8 cellular contexts compared by ENCODE assay signal in the genomic region with DNA sequence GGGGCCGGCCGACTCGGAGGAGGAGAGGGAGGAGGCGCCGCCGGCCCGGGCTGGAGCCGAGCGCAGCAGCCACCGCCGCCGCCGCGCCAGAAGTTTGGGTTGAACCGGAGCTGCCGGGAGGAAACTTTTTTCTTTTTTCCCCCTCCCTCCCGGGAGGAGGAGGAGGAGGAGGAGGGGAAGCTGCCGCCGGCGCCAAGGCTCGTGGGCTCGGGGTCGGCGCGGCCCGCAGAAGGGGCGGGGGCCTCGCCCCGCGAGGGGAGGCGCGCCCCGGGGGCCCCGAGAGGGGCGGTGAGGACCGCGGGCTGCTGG. TPM values are rescaled to one million over a fixed set of nuclear protein-coding genes. Genes with fewer than 3 reads are reported as not detected.
A peak's percentile ranks its signal among the peaks of the same experiment; 100 is the strongest.
DNase-seq lines count a peak whose midpoint lies in the region; ATAC-seq and TF ChIP-seq lines count a peak whose summit lies in the region.

No MANE protein-coding gene starts in this region.

- TF ChIP-seq CTCF in MCF 10A (IDR thresholded peaks at IDR 0.05; ENCODE audit: unreplicated experiment) (no peak), lower lobe of right lung (IDR thresholded peaks at IDR 0.05) (no peak), tibial artery (IDR thresholded peaks at IDR 0.05) (peak in 1 of 2 experiments; percentile 11), glutamatergic neuron (IDR thresholded peaks at IDR 0.05; ENCODE audit: partially characterized antibody, unreplicated experiment) (no peak)

- H3K4me3 Mint-ChIP-seq in activated CD8-positive, alpha-beta memory T cell treated with anti-CD3 and anti-CD28 coated beads, Interleukin-2, amount 10 ng/mL, durations not matched to agents 7 days and 5 days: peak overlapping the region; percentile 32
- peak overlapping the region; percentile 95 for H3K4me3 Mint-ChIP-seq in MCF 10A (ENCODE audit: unreplicated experiment)
- H3K4me3 Mint-ChIP-seq in glutamatergic neuron (ENCODE audit: unreplicated experiment): no peak overlapping the region

- H3K27ac ChIP-seq in lower lobe of right lung: peak overlapping the region; percentile 76
- H3K27ac ChIP-seq in tibial artery: peak overlapping the region; percentile 92 to 97

- H3K9me3 Mint-ChIP-seq in activated CD8-positive, alpha-beta memory T cell treated with anti-CD3 and anti-CD28 coated beads, Interleukin-2, amount 10 ng/mL, durations not matched to agents 7 days and 5 days (ENCODE audit: low read depth): no peaks in the 10 kb centered on the region
- no peaks in the 10 kb centered on the region for H3K9me3 Mint-ChIP-seq in MCF 10A (ENCODE audit: unreplicated experiment)
- peaks cover 13% of the 10 kb centered on the region for H3K9me3 Mint-ChIP-seq in glutamatergic neuron (ENCODE audit: unreplicated experiment)

- POLR2A ChIA-PET in MCF 10A (lab: Yijun Ruan, JAX): interaction anchor here (0.7 to 12.2 kb wide), 17 partner anchors 8 to 611 kb away, joined by 3 to 742 read pairs (median 9); no protein-coding TSS in a partner anchor

- peaks cover 35% of the 10 kb centered on the region for H3K4me1 Mint-ChIP-seq in activated CD8-positive, alpha-beta memory T cell treated with anti-CD3 and anti-CD28 coated beads, Interleukin-2, amount 10 ng/mL, durations not matched to agents 7 days and 5 days
- H3K4me1 Mint-ChIP-seq in MCF 10A (ENCODE audit: insufficient read depth, unreplicated experiment): peaks cover 33% of the 10 kb centered on the region
- H3K4me1 Mint-ChIP-seq in glutamatergic neuron (ENCODE audit: low read depth, unreplicated experiment): peaks cover 21% of the 10 kb centered on the region

- ATAC-seq in activated CD8-positive, alpha-beta memory T cell treated with anti-CD3 and anti-CD28 coated beads, Interleukin-2, amount 10 ng/mL, durations not matched to agents 7 days and 5 days: no peak
- ATAC-seq in lower lobe of right lung: no peak
- no peak for ATAC-seq in HG03378 (IDR thresholded peaks at IDR 0.05; ENCODE audit: unreplicated experiment)
- ATAC-seq in HG02678 (IDR thresholded peaks at IDR 0.05; ENCODE audit: unreplicated experiment): no peak

- H3K4me3 ChIP-seq in lower lobe of right lung (peak overlapping the region; percentile 86), tibial artery (peak overlapping the region; percentile 94)

- H3K36me3 ChIP-seq in lower lobe of right lung: no peaks in the 10 kb centered on the region
- no peaks in the 10 kb centered on the region for H3K36me3 ChIP-seq in tibial artery

- no peaks in the 10 kb centered on the region for H3K36me3 Mint-ChIP-seq in activated CD8-positive, alpha-beta memory T cell treated with anti-CD3 and anti-CD28 coated beads, Interleukin-2, amount 10 ng/mL, durations not matched to agents 7 days and 5 days
- H3K36me3 Mint-ChIP-seq in MCF 10A (ENCODE audit: insufficient read depth, unreplicated experiment): peaks cover 26% of the 10 kb centered on the region
- no peaks in the 10 kb centered on the region for H3K36me3 Mint-ChIP-seq in glutamatergic neuron (ENCODE audit: unreplicated experiment)

- CTCF ChIA-PET in activated CD8-positive, alpha-beta memory T cell treated with anti-CD3 and anti-CD28 coated beads, Interleukin-2, amount 10 ng/mL, durations not matched to agents 7 days and 5 days (lab: Charles Lee): interaction anchor here (1.0 to 1.9 kb wide), 4 partner anchors 18 to 384 kb away, joined by 3 to 6 read pairs (median 4); no protein-coding TSS in a partner anchor
- CTCF ChIA-PET in MCF 10A (lab: Yijun Ruan, JAX): interaction anchor here (0.5 to 11.0 kb wide), 8 partner anchors 15 to 310 kb away, joined by 3 to 146 read pairs (median 4); no protein-coding TSS in a partner anchor

- intact Hi-C loops in MCF 10A (cut with micrococcal nuclease): loop anchor here (5.0 to 10.0 kb wide), 3 partner anchors 81 to 429 kb away; no protein-coding TSS in a partner anchor
- intact Hi-C loops in lower lobe of right lung (cut with DNase I): loop anchor here (10.0 kb wide), 1 partner anchor 149 kb away; no protein-coding TSS in a partner anchor
- intact Hi-C loops in tibial artery (cut with DNase I; ENCODE audit: low total_unique reads): loop anchor here (5.0 kb wide), 1 partner anchor 101 kb away; no protein-coding TSS in a partner anchor

- H3K27me3 Mint-ChIP-seq in activated CD8-positive, alpha-beta memory T cell treated with anti-CD3 and anti-CD28 coated beads, Interleukin-2, amount 10 ng/mL, durations not matched to agents 7 days and 5 days: peaks cover 62% of the 10 kb centered on the region
- H3K27me3 Mint-ChIP-seq in MCF 10A (ENCODE audit: insufficient read depth, unreplicated experiment) (no peaks in the 10 kb centered on the region), glutamatergic neuron (ENCODE audit: unreplicated experiment) (peaks cover 16% of the 10 kb centered on the region)

- no TSS peak for BruUV-seq in MCF 10A (replicated peaks; lab: Mats Ljungman, UMichigan)

- no peak for DNase-seq in activated CD8-positive, alpha-beta memory T cell treated with anti-CD3 and anti-CD28 coated beads, Interleukin-2, amount 10 ng/mL, durations not matched to agents 7 days and 5 days
- DNase-seq in activated CD8-positive, alpha-beta memory T cell treated with anti-CD3 and anti-CD28 coated beads for 24 hours: no peak
- DNase-seq in MCF 10A (ENCODE audit: unreplicated experiment) (no peak), lower lobe of right lung (no peak), tibial artery (no peak), glutamatergic neuron (no peak)

- H3K4me1 ChIP-seq in lower lobe of right lung: peaks cover 52% of the 10 kb centered on the region
- H3K4me1 ChIP-seq in tibial artery: peaks cover 0 to 57% (median 27%) of the 10 kb centered on the region in 4 donors

- no peak overlapping the region for H3K27ac Mint-ChIP-seq in activated CD8-positive, alpha-beta memory T cell treated with anti-CD3 and anti-CD28 coated beads, Interleukin-2, amount 10 ng/mL, durations not matched to agents 7 days and 5 days
- H3K27ac Mint-ChIP-seq in MCF 10A (ENCODE audit: low read depth, unreplicated experiment) (no peak overlapping the region), glutamatergic neuron (ENCODE audit: unreplicated experiment) (no peak overlapping the region)

- no peaks in the 10 kb centered on the region for H3K9me3 ChIP-seq in lower lobe of right lung
- no peaks in the 10 kb centered on the region for H3K9me3 ChIP-seq in tibial artery

- H3K27me3 ChIP-seq in lower lobe of right lung (ENCODE audit: low read depth) (no peaks in the 10 kb centered on the region), tibial artery (no peaks in the 10 kb centered on the region)

RNA-seq across cellular contexts. Expression of gene CRIM1, which starts 0.3 kb away (rescaled TPM):
- total RNA-seq in activated CD8-positive, alpha-beta memory T cell treated with anti-CD3 and anti-CD28 coated beads, Interleukin-2, amount 10 ng/mL, durations not matched to agents 7 days and 5 days: 10 to 100 TPM; 12.6 to 17.6 TPM
- total RNA-seq in MCF 10A (2022) (119 and 185 TPM in 2 replicates), lower lobe of right lung (105 TPM), glutamatergic neuron (ENCODE audit: unreplicated experiment) (35.7 TPM)
